In the genomic region with DNA sequence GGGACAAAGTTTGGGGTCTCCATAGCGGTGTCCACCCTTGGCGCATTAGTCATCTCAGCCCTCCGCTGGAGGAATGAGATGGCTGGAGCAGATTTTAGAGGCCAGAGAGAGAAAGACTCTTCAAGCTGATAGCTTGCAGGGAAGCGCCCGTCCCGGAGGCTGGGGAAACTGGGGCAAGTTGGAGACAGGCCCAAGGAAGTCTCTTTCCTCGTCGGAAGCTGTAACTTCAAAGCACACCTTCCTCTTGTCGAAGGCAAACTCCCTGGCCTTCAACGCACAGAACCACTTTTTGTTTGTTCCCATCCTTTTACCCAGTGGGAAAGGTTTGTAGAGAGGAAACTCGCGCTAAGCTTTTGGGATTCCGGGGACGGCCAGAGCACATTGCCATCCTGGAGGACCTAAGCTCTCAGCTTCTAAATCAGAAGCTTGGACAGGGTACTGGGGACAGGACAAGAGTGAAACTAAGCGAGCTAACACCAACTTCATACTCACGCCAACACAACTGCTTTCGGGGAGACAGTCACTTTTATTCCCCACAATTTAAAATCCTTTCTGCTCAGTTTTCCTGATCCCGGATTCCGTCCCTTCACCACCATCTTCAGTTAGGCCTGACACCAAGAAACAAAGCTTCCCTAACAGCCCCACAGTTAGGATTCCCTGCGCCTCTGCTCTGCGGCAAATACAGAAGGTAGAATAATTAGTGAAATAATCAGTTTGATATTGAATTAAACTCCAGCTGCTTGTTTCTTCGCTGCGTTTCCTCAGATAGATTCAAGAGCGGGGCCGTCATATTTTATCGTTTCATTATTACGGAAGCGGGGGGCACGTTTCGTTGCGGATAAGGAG, we compare ENCODE assay signal across 10 cellular contexts. TPM values are rescaled to one million over a fixed set of nuclear protein-coding genes. Genes with fewer than 3 reads are reported as not detected.
DNase-seq lines count a peak whose midpoint lies in the region; ATAC-seq and TF ChIP-seq lines count a peak whose summit lies in the region.
"Had no signal": no experiment of that assay in that cellular context is flagged by ENCODE, and none has a peak within 500 bp of the region (broad histone marks: within the 10 kb centered on the region; RNA-seq: fewer than 3 reads in every experiment).

No MANE protein-coding gene starts in this region.

- H3K9me3 Mint-ChIP-seq in activated naive CD4-positive, alpha-beta T cell treated with anti-CD3 and anti-CD28 coated beads, Interleukin-2, amount 50 U/mL, for 24 hours: no peaks in the 10 kb centered on the region
- H3K9me3 Mint-ChIP-seq in activated naive CD4-positive, alpha-beta T cell treated with anti-CD3 and anti-CD28 coated beads, Interleukin-2, amount 50 U/mL, for 72 hours: no peaks in the 10 kb centered on the region
- no peaks in the 10 kb centered on the region for H3K9me3 Mint-ChIP-seq in activated T-helper 17 cell treated with anti-CD3 and anti-CD28 coated beads, Interleukin-2, amount 50 U/mL, for 72 hours

- H3K4me1 Mint-ChIP-seq in activated naive CD4-positive, alpha-beta T cell treated with anti-CD3 and anti-CD28 coated beads, Interleukin-2, amount 50 U/mL, for 24 hours: peaks cover 41% of the 10 kb centered on the region
- peaks cover 11% of the 10 kb centered on the region for H3K4me1 Mint-ChIP-seq in activated T-helper 17 cell treated with anti-CD3 and anti-CD28 coated beads, Interleukin-2, amount 50 U/mL, for 72 hours

- no peak for TF ChIP-seq POLR2A in suprapubic skin (IDR thresholded peaks at IDR 0.05)

- no peak overlapping the region for H3K27ac ChIP-seq in suprapubic skin
- H3K27ac ChIP-seq: C4-2B had no signal

- peak overlapping the region; percentile 89 for H3K4me3 Mint-ChIP-seq in activated naive CD4-positive, alpha-beta T cell treated with anti-CD3 and anti-CD28 coated beads, Interleukin-2, amount 50 U/mL, for 24 hours
- H3K4me3 Mint-ChIP-seq in activated T-helper 17 cell treated with anti-CD3 and anti-CD28 coated beads, Interleukin-2, amount 50 U/mL, for 72 hours: peak overlapping the region; percentile 73

- no peak for DNase-seq in activated naive CD4-positive, alpha-beta T cell treated with anti-CD3 and anti-CD28 coated beads, Interleukin-2, amount 50 U/mL, for 72 hours (ENCODE audit: low spot score in 2 of 2)
- peak; percentile 33 for DNase-seq in left kidney (ENCODE audit: low read depth, low spot score)
- DNase-seq in suprapubic skin (ENCODE audit: low spot score in 2 of 2): no peak
- DNase-seq in SIG-M5 (lab: John Stamatoyannopoulos, UW): no peak
- no peak for DNase-seq in mucosa of descending colon
- DNase-seq: RPMI8226 had no signal

- H3K9me3 ChIP-seq in suprapubic skin (no peaks in the 10 kb centered on the region), mucosa of descending colon (no peaks in the 10 kb centered on the region)

- TF ChIP-seq CTCF in suprapubic skin (IDR thresholded peaks at IDR 0.05) (no peak), mucosa of descending colon (IDR thresholded peaks at IDR 0.05) (no peak)

- peaks cover 57% of the 10 kb centered on the region for H3K27me3 Mint-ChIP-seq in activated naive CD4-positive, alpha-beta T cell treated with anti-CD3 and anti-CD28 coated beads, Interleukin-2, amount 50 U/mL, for 24 hours
- H3K27me3 Mint-ChIP-seq in activated T-helper 17 cell treated with anti-CD3 and anti-CD28 coated beads, Interleukin-2, amount 50 U/mL, for 72 hours: peaks cover 64% of the 10 kb centered on the region

- H3K36me3 Mint-ChIP-seq in activated naive CD4-positive, alpha-beta T cell treated with anti-CD3 and anti-CD28 coated beads, Interleukin-2, amount 50 U/mL, for 24 hours: no peaks in the 10 kb centered on the region
- H3K36me3 Mint-ChIP-seq in activated naive CD4-positive, alpha-beta T cell treated with anti-CD3 and anti-CD28 coated beads, Interleukin-2, amount 50 U/mL, for 72 hours: peaks cover 0 to 14% of the 10 kb centered on the region in 2 donors
- peaks cover 13% of the 10 kb centered on the region for H3K36me3 Mint-ChIP-seq in activated T-helper 17 cell treated with anti-CD3 and anti-CD28 coated beads, Interleukin-2, amount 50 U/mL, for 72 hours (ENCODE audit: low read depth)

- intact Hi-C loops in mucosa of descending colon (cut with DNase I, micrococcal nuclease): no loop called here

- 5% methylated on average over 31 of the region's 31 CpGs for WGBS in suprapubic skin

- H3K4me1 ChIP-seq in suprapubic skin (peaks cover 36% of the 10 kb centered on the region), mucosa of descending colon (ENCODE audit: low read depth) (peaks cover 17% of the 10 kb centered on the region)

- H3K27me3 ChIP-seq in suprapubic skin: peaks cover 97% of the 10 kb centered on the region

- no peak for TF ChIP-seq EP300 in suprapubic skin (IDR thresholded peaks at IDR 0.05)

- peak overlapping the region; percentile 72 for H3K27ac Mint-ChIP-seq in activated naive CD4-positive, alpha-beta T cell treated with anti-CD3 and anti-CD28 coated beads, Interleukin-2, amount 50 U/mL, for 24 hours
- no peak overlapping the region for H3K27ac Mint-ChIP-seq in activated naive CD4-positive, alpha-beta T cell treated with anti-CD3 and anti-CD28 coated beads, Interleukin-2, amount 50 U/mL, for 72 hours
- no peak overlapping the region for H3K27ac Mint-ChIP-seq in activated T-helper 17 cell treated with anti-CD3 and anti-CD28 coated beads, Interleukin-2, amount 50 U/mL, for 72 hours

- H3K36me3 ChIP-seq in suprapubic skin (no peaks in the 10 kb centered on the region), mucosa of descending colon (ENCODE audit: low read depth) (no peaks in the 10 kb centered on the region)

- H3K4me3 ChIP-seq in suprapubic skin (peak overlapping the region; percentile 21), mucosa of descending colon (no peak overlapping the region)

- no peak for ATAC-seq in activated naive CD4-positive, alpha-beta T cell treated with anti-CD3 and anti-CD28 coated beads, Interleukin-2, amount 50 U/mL, for 72 hours
- ATAC-seq in activated T-helper 17 cell treated with anti-CD3 and anti-CD28 coated beads, Interleukin-2, amount 50 U/mL, for 72 hours (replicated peaks): no peak
- no peak for ATAC-seq in GM21526 (IDR thresholded peaks at IDR 0.05; ENCODE audit: low FRiP score, unreplicated experiment)
- no peak for ATAC-seq in mucosa of descending colon

RNA-seq across cellular contexts. Expression of gene EOMES, which starts 1.1 kb away (rescaled TPM):
- total RNA-seq in activated naive CD4-positive, alpha-beta T cell treated with anti-CD3 and anti-CD28 coated beads, Interleukin-2, amount 50 U/mL, for 72 hours: 1 to 10 TPM in 1 of 2 donors, under 1 TPM in 1; 0.29 to 1.7 TPM
- total RNA-seq in activated T-helper 17 cell treated with anti-CD3 and anti-CD28 coated beads, Interleukin-2, amount 50 U/mL, for 72 hours: under 1 TPM; 0.11 to 0.32 TPM
- total RNA-seq in suprapubic skin: not detected
- under 1 TPM in 2 of 3 donors, not detected in 1; 0.32 to 0.46 TPM for total RNA-seq in mucosa of descending colon
